In the genomic region with DNA sequence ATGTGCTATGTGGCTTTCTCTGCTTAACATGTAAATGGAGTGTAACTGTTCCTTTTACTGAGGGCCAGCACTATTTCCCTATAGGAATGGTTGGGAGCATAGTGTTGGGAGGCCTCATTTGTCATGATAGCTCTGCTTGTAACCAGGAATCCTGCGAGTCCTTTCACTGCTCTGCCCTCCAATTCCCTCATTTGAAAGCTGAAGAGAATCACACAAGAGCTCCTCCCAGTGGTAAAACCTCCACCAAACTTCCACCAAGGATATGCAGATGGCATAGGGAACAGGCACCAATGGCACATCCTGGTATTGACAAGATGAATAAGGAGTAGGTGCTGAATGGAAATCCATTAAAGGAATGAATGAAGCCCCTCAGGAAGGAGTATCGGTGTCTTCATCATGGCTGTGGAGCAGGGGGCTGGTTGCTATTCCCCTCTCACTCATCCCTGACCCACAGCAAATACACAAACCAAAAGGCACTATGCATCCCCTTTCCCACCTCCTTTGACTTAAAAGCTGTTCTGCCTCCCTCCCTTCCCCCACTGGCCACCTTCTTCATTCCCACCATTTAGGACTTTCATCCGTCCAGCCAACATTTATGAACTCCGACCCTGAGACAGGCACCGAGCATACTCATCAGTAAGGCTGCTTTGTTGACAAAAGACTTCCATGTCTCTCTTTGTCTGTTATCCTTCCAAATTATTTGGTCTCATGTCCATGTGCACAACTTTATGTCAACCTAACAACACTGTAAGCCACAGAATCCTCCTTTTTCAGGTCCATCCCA, we compare ENCODE assay signal across 8 cellular contexts.
DNase-seq lines count a peak whose midpoint lies in the region; TF ChIP-seq lines count a peak whose summit lies in the region.

No MANE protein-coding gene starts in this region.

- peak overlapping the region; percentile 14 to 53 (median 29) for H3K27ac Mint-ChIP-seq in CD8-positive, alpha-beta memory T cell

- peaks cover 39% of the 10 kb centered on the region for H3K4me1 ChIP-seq in CD8-positive, alpha-beta memory T cell (ENCODE audit: insufficient read depth, low read length)

- no peak overlapping the region for H3K27ac ChIP-seq in CD8-positive, alpha-beta memory T cell (ENCODE audit: low read depth, low read length)

- H3K27me3 Mint-ChIP-seq in CD8-positive, alpha-beta memory T cell: no peaks in the 10 kb centered on the region

- CTCF ChIA-PET in CD8-positive, alpha-beta memory T cell (lab: Charles Lee): interaction anchor here (1.0 to 1.3 kb wide), 2 partner anchors 10 to 12 kb away, joined by 3 to 4 read pairs; no protein-coding TSS in a partner anchor

- no peak for DNase-seq in CD8-positive, alpha-beta memory T cell
- DNase-seq in LNCaP clone FGC (ENCODE audit: low read depth) (no peak), choroid plexus epithelial cell (ENCODE audit: low read depth) (peak; percentile 52), midbrain (lab: John Stamatoyannopoulos, UW) (peak; percentile 68), activated gamma-delta T cell treated with Interleukin-2 at 50 U/mL for 16 hours (no peak), NCI-H345 treated with DMSO at 0.1 percent for 48 hours (lab: John Stamatoyannopoulos, UW; ENCODE audit: unreplicated experiment) (no peak), T-helper 1 cell (no peak)
- DNase-seq in effector CD8-positive, alpha-beta T cell (lab: John Stamatoyannopoulos, UW): no peak

- H3K4me3 ChIP-seq in CD8-positive, alpha-beta memory T cell (ENCODE audit: low read length): no peak overlapping the region
- H3K4me3 ChIP-seq in LNCaP clone FGC (ENCODE audit: low read depth, low read length): no peak overlapping the region
- H3K4me3 ChIP-seq in choroid plexus epithelial cell (ENCODE audit: low read depth, low read length): no peak overlapping the region

- no peaks in the 10 kb centered on the region for H3K9me3 Mint-ChIP-seq in CD8-positive, alpha-beta memory T cell

- H3K27me3 ChIP-seq in CD8-positive, alpha-beta memory T cell (ENCODE audit: insufficient read depth, low read length, poor library complexity, severe bottlenecking): no peaks in the 10 kb centered on the region

- peaks cover 6% of the 10 kb centered on the region for H3K36me3 ChIP-seq in CD8-positive, alpha-beta memory T cell (ENCODE audit: insufficient read depth, low read length)

- H3K36me3 Mint-ChIP-seq in CD8-positive, alpha-beta memory T cell: peaks cover 0 to 63% (median 0%) of the 10 kb centered on the region in 3 donors

- peaks cover 60 to 90% (median 76%) of the 10 kb centered on the region in 3 donors for H3K4me1 Mint-ChIP-seq in CD8-positive, alpha-beta memory T cell

- POLR2A ChIA-PET in CD8-positive, alpha-beta memory T cell (lab: Charles Lee): interaction anchor here (0.6 kb wide), 2 partner anchors 19 to 702 kb away, joined by 3 read pairs; no protein-coding TSS in a partner anchor

- 0 out of 2 replicates have a peak, but pooled peaks have one; percentile 14 for TF ChIP-seq CTCF in LNCaP clone FGC (IDR thresholded peaks at IDR 0.05; ENCODE audit: control insufficient read depth, extremely low read depth, insufficient read depth)
- peak; percentile 56 for TF ChIP-seq CTCF in choroid plexus epithelial cell (conservative IDR thresholded peaks at IDR 0.05; ENCODE audit: low read depth, low read length)

- H3K4me3 Mint-ChIP-seq in CD8-positive, alpha-beta memory T cell: no peak overlapping the region

- no peaks in the 10 kb centered on the region for H3K9me3 ChIP-seq in CD8-positive, alpha-beta memory T cell (ENCODE audit: low read length)

Comparison
In these comparisons a context has a peak if more than half of its experiments do, and no peak if none do; other contexts are left out.
1. DNase-seq: peak in choroid plexus epithelial cell (single experiment) and midbrain (single experiment); none in CD8-positive, alpha-beta memory T cell (0 of 5), LNCaP clone FGC (single experiment), activated gamma-delta T cell treated with Interleukin-2 at 50 U/mL for 16 hours (single experiment), NCI-H345 treated with DMSO at 0.1 percent for 48 hours (single experiment), effector CD8-positive, alpha-beta T cell (single experiment) and T-helper 1 cell (0 of 5).